ENCODE assay signal across 1 cellular context in the genomic region with DNA sequence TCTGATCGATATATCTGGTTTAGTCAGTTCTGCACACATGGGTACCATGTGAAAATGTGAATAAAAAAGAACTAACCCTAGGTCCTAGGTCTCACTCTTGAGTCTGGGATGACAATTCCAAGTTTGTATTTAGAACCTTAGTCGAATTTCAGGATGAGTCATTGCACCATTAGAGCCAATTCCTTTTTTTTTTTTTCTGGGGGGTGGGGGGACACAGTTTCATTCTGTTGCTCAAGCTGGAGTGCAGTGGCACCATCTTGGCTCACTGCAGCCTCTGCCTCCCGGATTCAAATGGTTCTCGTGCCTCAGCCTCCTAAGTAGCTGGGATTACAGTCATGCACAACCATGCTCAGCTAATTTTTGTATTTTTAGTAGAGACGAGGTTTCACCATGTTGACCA.
TF ChIP-seq lines count a peak whose summit lies in the region.

No MANE protein-coding gene starts in this region.

TF ChIP-seq in SK-N-SH, 30 proteins besides CTCF, POLR2A, EP300 and RAD21 (continued from another document):
- TF ChIP-seq REST (IDR thresholded peaks at IDR 0.05; ENCODE audit: low read depth, low read length) = no peak
- TF ChIP-seq RXRA (IDR thresholded peaks at IDR 0.05; ENCODE audit: borderline replicate concordance, low read depth) = no peak
- peak; percentile 14; the same call in 1 of the 2 replicates for TF ChIP-seq MAX (IDR thresholded peaks at IDR 0.05; ENCODE audit: low read depth)
- TF ChIP-seq YY1 (IDR thresholded peaks at IDR 0.05; ENCODE audit: low read depth) = peak; percentile 58; the same call in 1 of the 2 replicates
- no peak for TF ChIP-seq RCOR1 (IDR thresholded peaks at IDR 0.05; ENCODE audit: low read length)
